2 cellular contexts compared by ENCODE assay signal in the genomic region with DNA sequence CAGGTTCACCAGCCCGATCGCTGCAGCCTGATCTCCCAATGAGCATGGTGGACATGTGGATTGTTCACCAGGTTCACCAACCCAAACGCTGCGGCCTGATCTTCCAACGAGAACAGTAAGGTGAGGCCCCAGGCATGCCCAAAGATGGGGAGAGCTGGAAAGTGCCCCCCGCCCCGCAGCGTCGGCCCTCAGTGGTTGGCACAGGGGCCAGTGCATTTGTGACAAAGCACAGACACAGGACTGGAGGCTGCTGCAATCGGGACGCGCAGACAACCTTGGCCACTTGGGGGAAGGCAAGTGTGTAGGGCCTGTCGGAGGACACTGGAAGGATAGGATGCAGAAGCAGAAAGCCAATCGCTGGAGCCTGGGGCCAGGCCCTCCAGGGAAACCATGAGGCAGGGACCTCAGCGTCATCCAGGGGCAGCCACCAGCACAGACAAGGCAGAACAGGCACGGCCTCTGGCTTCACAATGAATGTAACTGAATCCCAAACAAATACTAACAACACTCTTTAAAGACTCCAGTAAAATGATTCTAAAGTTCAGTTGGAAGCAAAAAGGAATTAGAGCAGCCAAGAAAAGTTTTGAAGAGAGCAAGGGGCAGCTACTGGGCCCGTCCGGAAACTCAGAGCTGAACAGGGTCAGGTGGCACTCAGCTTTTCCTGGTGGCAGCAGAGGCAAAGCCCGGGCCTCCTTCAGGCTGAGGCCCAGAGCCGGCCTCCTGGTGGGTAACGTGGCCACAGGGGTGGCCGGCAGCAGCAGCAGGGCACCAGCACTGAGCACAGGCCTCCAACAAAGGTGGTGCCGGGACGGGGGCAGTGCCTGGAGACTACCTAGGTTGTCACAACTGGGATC.
TF ChIP-seq lines count a peak whose summit lies in the region.

No MANE protein-coding gene starts in this region.

TF ChIP-seq in A549, 52 proteins besides CTCF, POLR2A, EP300 and RAD21:
- TF ChIP-seq FOSL2 (IDR thresholded peaks at IDR 0.05) (no peak), FOSL2 (CRISPR knock-in tag; IDR thresholded peaks at IDR 0.05) (no peak), ESRRA (IDR thresholded peaks at IDR 0.05; ENCODE audit: borderline replicate concordance, low read length) (no peak), TFCP2L1 (CRISPR knock-in tag; IDR thresholded peaks at IDR 0.05) (no peak), FOSB (CRISPR knock-in tag; IDR thresholded peaks at IDR 0.05) (no peak), HDAC2 (IDR thresholded peaks at IDR 0.05) (no peak), HOXB5 (CRISPR knock-in tag; IDR thresholded peaks at IDR 0.05) (no peak), BHLHE40 (IDR thresholded peaks at IDR 0.05; ENCODE audit: low read depth, low read length) (no peak), RCOR1 (IDR thresholded peaks at IDR 0.05; ENCODE audit: low read depth, low read length) (no peak), MAZ (IDR thresholded peaks at IDR 0.05; ENCODE audit: borderline replicate concordance, low read depth, low read length) (no peak), SMC3 (IDR thresholded peaks at IDR 0.05) (no peak), NPAS2 (CRISPR knock-in tag; IDR thresholded peaks at IDR 0.05; ENCODE audit: borderline replicate concordance) (no peak), SREBF2 (IDR thresholded peaks at IDR 0.05) (no peak), HOXB13 (CRISPR knock-in tag; IDR thresholded peaks at IDR 0.05; ENCODE audit: low read depth) (no peak), POLR2AphosphoS2 (conservative IDR thresholded peaks at IDR 0.05; ENCODE audit: low read length) (no peak)
- TF ChIP-seq, protein P1, sequence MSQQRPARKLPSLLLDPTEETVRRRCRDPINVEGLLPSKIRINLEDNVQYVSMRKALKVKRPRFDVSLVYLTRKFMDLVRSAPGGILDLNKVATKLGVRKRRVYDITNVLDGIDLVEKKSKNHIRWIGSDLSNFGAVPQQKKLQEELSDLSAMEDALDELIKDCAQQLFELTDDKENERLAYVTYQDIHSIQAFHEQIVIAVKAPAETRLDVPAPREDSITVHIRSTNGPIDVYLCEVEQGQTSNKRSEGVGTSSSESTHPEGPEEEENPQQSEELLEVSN (IDR thresholded peaks at IDR 0.05; ENCODE audit: borderline replicate concordance, low read depth): no peak

TF ChIP-seq in HCT116, 20 proteins besides CTCF, POLR2A, EP300 and RAD21:
- TF ChIP-seq ZNF274 (IDR thresholded peaks at IDR 0.05; ENCODE audit: low read depth, low read length) (no peak), EGR1 (IDR thresholded peaks at IDR 0.05; ENCODE audit: low read depth) (no peak), EZH2 (IDR thresholded peaks at IDR 0.05) (no peak), POLR2AphosphoS5 (IDR thresholded peaks at IDR 0.05; ENCODE audit: low read depth, low read length) (no peak), EZH2phosphoT487 (IDR thresholded peaks at IDR 0.05; ENCODE audit: borderline replicate concordance) (no peak), YY1 (IDR thresholded peaks at IDR 0.05; ENCODE audit: extremely low read depth, insufficient replicate concordance, low read depth, low read length) (no peak), ELF1 (IDR thresholded peaks at IDR 0.05; ENCODE audit: borderline replicate concordance, low read depth) (no peak), JUND (IDR thresholded peaks at IDR 0.05) (no peak), SP1 (IDR thresholded peaks at IDR 0.05; ENCODE audit: low read depth) (no peak)
- TF ChIP-seq, protein P2, sequence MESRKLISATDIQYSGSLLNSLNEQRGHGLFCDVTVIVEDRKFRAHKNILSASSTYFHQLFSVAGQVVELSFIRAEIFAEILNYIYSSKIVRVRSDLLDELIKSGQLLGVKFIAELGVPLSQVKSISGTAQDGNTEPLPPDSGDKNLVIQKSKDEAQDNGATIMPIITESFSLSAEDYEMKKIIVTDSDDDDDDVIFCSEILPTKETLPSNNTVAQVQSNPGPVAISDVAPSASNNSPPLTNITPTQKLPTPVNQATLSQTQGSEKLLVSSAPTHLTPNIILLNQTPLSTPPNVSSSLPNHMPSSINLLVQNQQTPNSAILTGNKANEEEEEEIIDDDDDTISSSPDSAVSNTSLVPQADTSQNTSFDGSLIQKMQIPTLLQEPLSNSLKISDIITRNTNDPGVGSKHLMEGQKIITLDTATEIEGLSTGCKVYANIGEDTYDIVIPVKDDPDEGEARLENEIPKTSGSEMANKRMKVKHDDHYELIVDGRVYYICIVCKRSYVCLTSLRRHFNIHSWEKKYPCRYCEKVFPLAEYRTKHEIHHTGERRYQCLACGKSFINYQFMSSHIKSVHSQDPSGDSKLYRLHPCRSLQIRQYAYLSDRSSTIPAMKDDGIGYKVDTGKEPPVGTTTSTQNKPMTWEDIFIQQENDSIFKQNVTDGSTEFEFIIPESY (IDR thresholded peaks at IDR 0.05; ENCODE audit: extremely low read depth, insufficient replicate concordance, low read length): no peak
- TF ChIP-seq, protein P3, sequence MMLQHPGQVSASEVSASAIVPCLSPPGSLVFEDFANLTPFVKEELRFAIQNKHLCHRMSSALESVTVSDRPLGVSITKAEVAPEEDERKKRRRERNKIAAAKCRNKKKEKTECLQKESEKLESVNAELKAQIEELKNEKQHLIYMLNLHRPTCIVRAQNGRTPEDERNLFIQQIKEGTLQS (IDR thresholded peaks at IDR 0.05): no peak
